In the genomic region with DNA sequence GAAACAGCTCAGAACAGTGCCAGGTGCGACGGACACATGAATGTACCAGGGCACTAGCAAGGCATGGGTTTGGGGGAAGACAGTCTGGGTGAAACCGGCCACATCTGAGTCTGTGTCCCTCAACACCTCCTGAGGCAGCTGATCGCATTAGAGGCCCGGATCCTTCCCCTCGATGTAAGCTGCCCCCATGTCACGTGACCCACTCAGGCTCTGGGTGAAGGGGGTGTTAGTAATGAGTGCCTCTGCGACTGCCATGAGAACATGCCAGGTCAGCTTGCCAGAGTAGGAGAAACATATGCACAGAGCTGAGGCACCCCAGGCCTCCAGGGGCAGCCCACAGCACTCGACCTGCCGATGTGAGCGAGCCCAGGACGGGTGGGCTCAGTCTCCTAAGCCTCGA, we compare ENCODE assay signal across 19 cellular contexts. TPM values are rescaled to one million over a fixed set of nuclear protein-coding genes. Genes with fewer than 3 reads are reported as not detected.
A peak's percentile ranks its signal among the peaks of the same experiment; 100 is the strongest.
DNase-seq lines count a peak whose midpoint lies in the region; ATAC-seq, FAIRE-seq and TF ChIP-seq lines count a peak whose summit lies in the region.
"Had no signal": no experiment of that assay in that cellular context is flagged by ENCODE, and none has a peak within 500 bp of the region (broad histone marks: within the 10 kb centered on the region; RNA-seq: fewer than 3 reads in every experiment).

No MANE protein-coding gene starts in this region.

- H3K9me3 Mint-ChIP-seq in stimulated activated naive CD8-positive, alpha-beta T cell treated with anti-CD3 and anti-CD28 coated beads, Interleukin-15, amount 100 ng/mL, for 72 hours: peaks cover 5 to 15% of the 10 kb centered on the region in 2 donors
- H3K9me3 Mint-ChIP-seq in activated naive CD4-positive, alpha-beta T cell treated with anti-CD3 and anti-CD28 coated beads for 36 hours: peaks cover 19% of the 10 kb centered on the region

- ATAC-seq in HepG2 (no peak), right lobe of liver (no peak), K562 (no peak), HG03095 (IDR thresholded peaks at IDR 0.05; ENCODE audit: unreplicated experiment) (no peak)
- no peak for ATAC-seq in stimulated activated naive CD8-positive, alpha-beta T cell treated with anti-CD3 and anti-CD28 coated beads, Interleukin-15, amount 100 ng/mL, for 72 hours
- ATAC-seq: CD8-positive, alpha-beta T cell had no signal

- H3K9me1 ChIP-seq in K562 (ENCODE audit: control insufficient read depth, insufficient read depth, low read length): no peaks in the 10 kb centered on the region

- POLR2A ChIA-PET in HepG2 (lab: Yijun Ruan, JAX): no interaction called here
- POLR2A ChIA-PET in K562 (lab: Yijun Ruan, JAX): interaction anchor here (2.0 kb wide), 1 partner anchor 18 kb away, joined by 8 read pairs; no protein-coding TSS in a partner anchor

- peaks cover 12% of the 10 kb centered on the region; the same call in 1 of the 2 replicates for H3K4me1 ChIP-seq in HepG2 (ENCODE audit: insufficient read depth, low read length)
- H3K4me1 ChIP-seq in right lobe of liver: no peaks in the 10 kb centered on the region
- peaks cover 0 to 3% of the 10 kb centered on the region in 2 experiments; a peak in 2 of 5 replicates for H3K4me1 ChIP-seq in K562 (replicated peaks in 1 of 2; ENCODE audit: control insufficient read depth in 2 of 2, insufficient read depth in 2 of 2, low read length in 2 of 2)
- H3K4me1 ChIP-seq in vagina: no peaks in the 10 kb centered on the region

- no peak overlapping the region for H3K4me3 Mint-ChIP-seq in stimulated activated naive CD8-positive, alpha-beta T cell treated with anti-CD3 and anti-CD28 coated beads, Interleukin-15, amount 100 ng/mL, for 72 hours
- no peak overlapping the region for H3K4me3 Mint-ChIP-seq in activated naive CD4-positive, alpha-beta T cell treated with anti-CD3 and anti-CD28 coated beads for 36 hours
- H3K4me3 Mint-ChIP-seq: CD8-positive, alpha-beta T cell; IgD-negative memory B cell had no signal

- CTCF ChIA-PET in HepG2 (lab: Yijun Ruan, JAX; ENCODE audit: low intra/inter-chr PET ratio, low total read pairs): no interaction called here
- CTCF ChIA-PET in K562 (lab: Yijun Ruan, JAX; ENCODE audit: low intra/inter-chr PET ratio): no interaction called here
- CTCF ChIA-PET in activated naive CD4-positive, alpha-beta T cell treated with anti-CD3 and anti-CD28 coated beads for 36 hours (lab: Charles Lee): no interaction called here

- no TSS peak for BruUV-seq in HepG2 (replicated peaks; lab: Mats Ljungman, UMichigan)
- no TSS peak for BruUV-seq in K562 (replicated peaks; lab: Mats Ljungman, UMichigan)

- TF ChIP-seq CTCF in HepG2 (CRISPR knock-in tag; IDR thresholded peaks at IDR 0.05): no peak
- TF ChIP-seq CTCF in right lobe of liver (IDR thresholded peaks at IDR 0.05): no peak
- TF ChIP-seq CTCF in K562 (IDR thresholded peaks at IDR 0.05 in 2 of 3, conservative IDR thresholded peaks at IDR 0.05 in 1 of 3; ENCODE audit: insufficient read depth in 2 of 3, low read depth in 1 of 3, low read length in 3 of 3): no peak
- no peak for TF ChIP-seq CTCF in vagina (IDR thresholded peaks at IDR 0.05)

- TF ChIP-seq RAD21 in HepG2 (CRISPR knock-in tag; IDR thresholded peaks at IDR 0.05) (no peak), K562 (CRISPR knock-in tag; conservative IDR thresholded peaks at IDR 0.05 in 1 of 2, IDR thresholded peaks at IDR 0.05 in 1 of 2) (no peak)

- TF ChIP-seq POLR2A in HepG2 (IDR thresholded peaks at IDR 0.05; ENCODE audit: insufficient read depth in 1 of 2, low read depth in 2 of 2, low read length in 2 of 2) (no peak), right lobe of liver (IDR thresholded peaks at IDR 0.05) (no peak), K562 (conservative IDR thresholded peaks at IDR 0.05) (no peak), vagina (IDR thresholded peaks at IDR 0.05) (no peak)

- intact Hi-C loops in HepG2 (cut with micrococcal nuclease; ENCODE audit: unreplicated experiment): no loop called here
- intact Hi-C loops in right lobe of liver (cut with DNase I): no loop called here
- intact Hi-C loops in K562 (cut with micrococcal nuclease): no loop called here
- intact Hi-C loops in vagina (cut with DNase I): no loop called here
- intact Hi-C loops in activated naive CD4-positive, alpha-beta T cell treated with anti-CD3 and anti-CD28 coated beads for 36 hours (cut with micrococcal nuclease): no loop called here

- in situ Hi-C loops in HepG2 (cut with HindIII; ENCODE audit: extremely low pct_ligation_motif_present, low pct_unique_long_range_greater_than_20kb) (no loop called here), K562 (cut with MboI) (no loop called here)

- H3K4me3 ChIP-seq in HepG2 (replicated peaks in 1 of 3; ENCODE audit: insufficient read depth in 1 of 3, low read depth in 2 of 3, low read length in 3 of 3) (no peak overlapping the region), right lobe of liver (no peak overlapping the region), K562 (no peak overlapping the region), vagina (no peak overlapping the region)

- no peak overlapping the region for H3K27ac ChIP-seq in HepG2 (ENCODE audit: extremely low read length, insufficient read depth, low read length)
- no peak overlapping the region for H3K27ac ChIP-seq in right lobe of liver
- peak overlapping the region; percentile 86 for H3K27ac ChIP-seq in KOPT-K1 (ENCODE audit: low read depth, low read length, poor library complexity, severe bottlenecking)
- no peak overlapping the region for H3K27ac ChIP-seq in K562 (ENCODE audit: extremely low read depth, low read depth, low read length)
- H3K27ac ChIP-seq in vagina: no peak overlapping the region
- H3K27ac ChIP-seq: C4-2B had no signal

- DNase-seq in HepG2 (ENCODE audit: low spot score) (no peak), right lobe of liver (no peak), K562 (ENCODE audit: extremely low read depth in 1 of 4, low spot score in 3 of 4) (no peak), vagina (ENCODE audit: extremely low spot score in 2 of 2) (peak; percentile 75 to 79)
- DNase-seq in stimulated activated naive CD8-positive, alpha-beta T cell treated with anti-CD3 and anti-CD28 coated beads, Interleukin-15, amount 100 ng/mL, for 72 hours: no peak
- no peak for DNase-seq in activated naive CD4-positive, alpha-beta T cell treated with anti-CD3 and anti-CD28 coated beads for 36 hours
- DNase-seq: ACHN; CD8-positive, alpha-beta T cell; COR-L47; DMS53 had no signal

- FAIRE-seq in HepG2 (lab: Jason Lieb, UNC) (no peak), K562 (lab: Jason Lieb, UNC) (no peak)
- FAIRE-seq: GM18507 had no signal

- H2AFZ ChIP-seq in HepG2 (ENCODE audit: low read length) (no peak overlapping the region), K562 (ENCODE audit: low read depth, low read length) (no peak overlapping the region)

- H3K27ac Mint-ChIP-seq in stimulated activated naive CD8-positive, alpha-beta T cell treated with anti-CD3 and anti-CD28 coated beads, Interleukin-15, amount 100 ng/mL, for 72 hours: no peak overlapping the region
- H3K27ac Mint-ChIP-seq in activated naive CD4-positive, alpha-beta T cell treated with anti-CD3 and anti-CD28 coated beads for 36 hours: no peak overlapping the region
- H3K27ac Mint-ChIP-seq: CD8-positive, alpha-beta T cell; IgD-negative memory B cell had no signal

- peaks cover 6% of the 10 kb centered on the region for H3K27me3 Mint-ChIP-seq in stimulated activated naive CD8-positive, alpha-beta T cell treated with anti-CD3 and anti-CD28 coated beads, Interleukin-15, amount 100 ng/mL, for 72 hours
- H3K27me3 Mint-ChIP-seq in activated naive CD4-positive, alpha-beta T cell treated with anti-CD3 and anti-CD28 coated beads for 36 hours (ENCODE audit: low read depth): peaks cover 6% of the 10 kb centered on the region

- H3K36me3 ChIP-seq in HepG2 (replicated peaks in 1 of 2; ENCODE audit: control insufficient read depth in 1 of 2, insufficient read depth in 2 of 2, low read length in 2 of 2): no peaks in the 10 kb centered on the region
- H3K36me3 ChIP-seq in right lobe of liver: no peaks in the 10 kb centered on the region
- no peaks in the 10 kb centered on the region for H3K36me3 ChIP-seq in KOPT-K1 (ENCODE audit: insufficient read depth, low read length)
- H3K36me3 ChIP-seq in K562 (ENCODE audit: control insufficient read depth, insufficient read depth, low read length): no peaks in the 10 kb centered on the region
- no peaks in the 10 kb centered on the region for H3K36me3 ChIP-seq in vagina

- no peaks in the 10 kb centered on the region for H4K20me1 ChIP-seq in HepG2 (ENCODE audit: insufficient read depth, low read length)
- no peaks in the 10 kb centered on the region for H4K20me1 ChIP-seq in K562 (replicated peaks; ENCODE audit: control insufficient read depth, insufficient read depth, low read length)

- H3K27me3 ChIP-seq in HepG2 (ENCODE audit: control insufficient read depth in 1 of 2, insufficient read depth in 2 of 2, low read length in 2 of 2): peaks cover 2 to 32% of the 10 kb centered on the region in 2 experiments; a peak in 3 of 5 replicates
- H3K27me3 ChIP-seq in right lobe of liver: no peaks in the 10 kb centered on the region
- H3K27me3 ChIP-seq in K562 (ENCODE audit: control insufficient read depth in 2 of 2, insufficient read depth in 2 of 2, low read length in 2 of 2): peaks cover 0 to 9% of the 10 kb centered on the region in 2 experiments; a peak in 2 of 5 replicates
- H3K27me3 ChIP-seq in vagina: no peaks in the 10 kb centered on the region

- H3K4me1 Mint-ChIP-seq in stimulated activated naive CD8-positive, alpha-beta T cell treated with anti-CD3 and anti-CD28 coated beads, Interleukin-15, amount 100 ng/mL, for 72 hours: peaks cover 35% of the 10 kb centered on the region
- H3K4me1 Mint-ChIP-seq in activated naive CD4-positive, alpha-beta T cell treated with anti-CD3 and anti-CD28 coated beads for 36 hours (ENCODE audit: low read depth): peaks cover 21% of the 10 kb centered on the region

- H3K79me2 ChIP-seq in HepG2 (ENCODE audit: insufficient read depth, low read length) (no peaks in the 10 kb centered on the region), K562 (ENCODE audit: control insufficient read depth, insufficient read depth, low read length) (no peaks in the 10 kb centered on the region)

- no peaks in the 10 kb centered on the region for H3K9me3 ChIP-seq in HepG2 (ENCODE audit: low read length)
- H3K9me3 ChIP-seq in right lobe of liver: no peaks in the 10 kb centered on the region
- peaks cover 12% of the 10 kb centered on the region for H3K9me3 ChIP-seq in KOPT-K1 (ENCODE audit: insufficient read depth, low read length, poor library complexity, severe bottlenecking)
- no peaks in the 10 kb centered on the region for H3K9me3 ChIP-seq in K562 (replicated peaks; ENCODE audit: control insufficient read depth, insufficient read depth, low read depth, low read length)
- H3K9me3 ChIP-seq in vagina: no peaks in the 10 kb centered on the region

- WGBS in HepG2 (ENCODE audit: low lambda C conversion rate): 40% methylated on average over 6 of the region's 13 CpGs
- WGBS in right lobe of liver (ENCODE audit: insufficient coverage, low coverage, low lambda C conversion rate, missing lambda C conversion rate): 0% methylated on average over 1 of the region's 13 CpGs
- WGBS in K562 (ENCODE audit: insufficient coverage, low coverage, missing lambda C conversion rate): under 1% methylated on average over 13 of the region's 13 CpGs

- no peak overlapping the region for H3K9ac ChIP-seq in HepG2 (ENCODE audit: insufficient read depth, low read depth, low read length)
- H3K9ac ChIP-seq in K562 (ENCODE audit: insufficient read depth in 1 of 2, low read depth in 2 of 2, low read length in 2 of 2): no peak overlapping the region

- H3K4me2 ChIP-seq in HepG2 (ENCODE audit: low read depth, low read length) (no peak overlapping the region), K562 (ENCODE audit: insufficient read depth, low read length) (no peak overlapping the region)

- TF ChIP-seq EP300 in HepG2 (IDR thresholded peaks at IDR 0.05; ENCODE audit: low read depth in 2 of 2, low read length in 2 of 2) (no peak), HepG2 (CRISPR knock-in tag; IDR thresholded peaks at IDR 0.05; ENCODE audit: borderline replicate concordance) (no peak), K562 (IDR thresholded peaks at IDR 0.05; ENCODE audit: low read length) (no peak)

- peaks cover 5% of the 10 kb centered on the region for H3K36me3 Mint-ChIP-seq in activated naive CD4-positive, alpha-beta T cell treated with anti-CD3 and anti-CD28 coated beads for 36 hours (ENCODE audit: low read depth)
- H3K36me3 Mint-ChIP-seq: CD8-positive, alpha-beta T cell had no signal

RNA-seq across cellular contexts. Expression of a gene that starts 29.7 kb away (rescaled TPM):
- total RNA-seq in HepG2 (2016; rRNA removed; fragmentation: Illumina TruSeq; extraction: Trizol) (not detected in 2 replicates), right lobe of liver (not detected), K562 (2014; rRNA removed) (not detected in 2 replicates), K562 (2014; rRNA removed; fragmentation: Illumina TruSeq; extraction: Trizol) (not detected in 2 replicates), K562 (2015; rRNA removed; fragmentation: Illumina TruSeq; extraction: Trizol) (not detected in 2 replicates), K562 (2021) (not detected in 2 replicates), vagina (not detected)
- total RNA-seq in HepG2 (2016; cell fraction: cytosol; rRNA removed; fragmentation: Illumina TruSeq; extraction: Trizol; ENCODE audit: low read depth): not detected in 2 replicates
- not detected in 2 replicates for total RNA-seq in HepG2 (2016; cell fraction: insoluble cytoplasmic fraction; rRNA removed; fragmentation: Illumina TruSeq; extraction: Trizol)
- total RNA-seq in HepG2 (2016; cell fraction: membrane; rRNA removed; fragmentation: Illumina TruSeq; extraction: Trizol): not detected in 2 replicates
- total RNA-seq in HepG2 (2016; cell fraction: nucleus; rRNA removed; fragmentation: Illumina TruSeq; extraction: Trizol): not detected in 2 replicates
- polyA plus RNA-seq in HepG2 (2011; rRNA removed) (not detected in 2 replicates), K562 (2011; rRNA removed) (not detected in 2 replicates), K562 (2014; fragmentation: Illumina TruSeq; extraction: Trizol) (not detected in 2 replicates), K562 (2014; fragmentation: Nextera tagmentation; extraction: Ambion mirVana) (not detected), K562 (2014; rRNA removed) (not detected in 2 replicates)
- not detected in 2 replicates for polyA plus RNA-seq in HepG2 (2011; cell fraction: cytosol; rRNA removed)
- polyA plus RNA-seq in HepG2 (2011; cell fraction: nucleus; rRNA removed): not detected in 2 replicates
- not detected in 2 replicates for polyA plus RNA-seq in HepG2 (2012)
- polyA plus RNA-seq in HepG2 (2016; cell fraction: cytosol; fragmentation: Illumina TruSeq; extraction: Trizol; ENCODE audit: low read depth): not detected in 2 replicates
- polyA plus RNA-seq in HepG2 (2016; cell fraction: insoluble cytoplasmic fraction; fragmentation: Illumina TruSeq; extraction: Trizol; ENCODE audit: low read depth): not detected in 2 replicates
- polyA plus RNA-seq in HepG2 (2016; cell fraction: membrane; fragmentation: Illumina TruSeq; extraction: Trizol; ENCODE audit: low read depth): not detected in 2 replicates
- not detected in 2 replicates for polyA plus RNA-seq in HepG2 (2016; cell fraction: nucleus; fragmentation: Illumina TruSeq; extraction: Trizol; ENCODE audit: insufficient read depth, low read depth)
- not detected in 2 replicates for polyA minus RNA-seq in HepG2 (2011; rRNA and poly(A)+ RNA removed; ENCODE audit: low replicate concordance)
- polyA minus RNA-seq in HepG2 (2011; cell fraction: cytosol; rRNA and poly(A)+ RNA removed): not detected in 2 replicates
- polyA minus RNA-seq in HepG2 (2011; cell fraction: nucleus; rRNA and poly(A)+ RNA removed): not detected in 2 replicates
- not detected in 2 replicates for total RNA-seq in K562 (2011; cell fraction: chromatin; rRNA removed; ENCODE audit: low replicate concordance)
- total RNA-seq in K562 (2011; cell fraction: nucleolus; rRNA removed): not detected in 2 replicates
- total RNA-seq in K562 (2011; cell fraction: nucleoplasm; rRNA removed): not detected in 2 replicates
- polyA plus RNA-seq in K562 (2011; cell fraction: cytosol; rRNA removed): not detected in 2 replicates
- not detected in 2 replicates for polyA plus RNA-seq in K562 (2011; cell fraction: nucleus; rRNA removed)
- polyA plus RNA-seq in K562 (2012): not detected in 2 replicates
- polyA minus RNA-seq in K562 (2011; rRNA and poly(A)+ RNA removed): not detected in 2 replicates
- not detected in 2 replicates for polyA minus RNA-seq in K562 (2011; cell fraction: cytosol; rRNA and poly(A)+ RNA removed)
- polyA minus RNA-seq in K562 (2011; cell fraction: nucleus; rRNA and poly(A)+ RNA removed): not detected in 2 replicates
- total RNA-seq in activated naive CD4-positive, alpha-beta T cell treated with anti-CD3 and anti-CD28 coated beads for 36 hours: not detected
- total RNA-seq: A172; CD8-positive, alpha-beta T cell; Daoy; H7; HT-29 had no signal
- polyA plus RNA-seq: IgD-negative memory B cell had no signal

Comparison
In these comparisons a context has a peak if more than half of its experiments do, and no peak if none do; other contexts are left out.
1. DNase-seq: peak in vagina (2 of 2); none in HepG2 (single experiment), right lobe of liver (0 of 3), K562 (0 of 4), stimulated activated naive CD8-positive, alpha-beta T cell treated with anti-CD3 and anti-CD28 coated beads, Interleukin-15, amount 100 ng/mL, for 72 hours (0 of 2) and activated naive CD4-positive, alpha-beta T cell treated with anti-CD3 and anti-CD28 coated beads for 36 hours (single experiment).